8 cellular contexts compared by ENCODE assay signal in the genomic region with DNA sequence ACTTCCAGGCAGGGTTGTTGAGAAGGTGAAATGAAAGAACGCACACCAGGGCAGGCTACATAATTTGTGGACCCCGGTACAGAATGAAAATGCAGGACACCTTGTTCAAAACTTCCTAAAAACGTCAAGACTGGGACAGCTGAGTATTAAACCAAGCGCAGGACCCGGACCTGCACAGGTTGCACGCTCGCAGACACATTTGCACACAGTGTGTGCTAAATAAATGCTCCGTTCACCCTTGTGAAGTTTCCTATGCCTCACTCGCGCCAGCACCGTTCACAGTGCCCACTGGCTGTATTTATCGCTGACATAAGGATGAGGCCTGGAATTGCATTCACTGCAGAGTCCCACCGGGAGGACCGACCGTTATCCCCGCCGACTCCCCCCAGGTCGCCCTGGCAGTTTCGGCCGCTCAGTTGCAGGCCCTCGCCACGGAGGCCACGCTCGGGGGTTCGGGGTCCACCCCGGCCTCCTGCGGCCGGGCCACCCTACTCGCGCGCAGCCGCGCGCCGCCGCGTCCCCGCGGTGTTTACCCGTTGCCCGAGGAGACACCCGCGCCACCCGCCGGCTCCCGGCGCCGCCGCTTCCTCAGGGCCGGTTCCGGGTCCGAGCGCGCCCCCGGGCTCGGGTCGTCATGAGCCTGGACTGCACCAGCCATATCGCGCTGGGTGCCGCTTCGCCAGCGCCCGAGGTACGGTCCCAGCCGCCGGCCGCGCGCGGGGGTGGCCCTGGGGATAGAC. TPM values are rescaled to one million over a fixed set of nuclear protein-coding genes. Genes with fewer than 3 reads are reported as not detected.
A peak's percentile ranks its signal among the peaks of the same experiment; 100 is the strongest.
DNase-seq lines count a peak whose midpoint lies in the region; ATAC-seq lines count a peak whose summit lies in the region.

A gene with protein sequence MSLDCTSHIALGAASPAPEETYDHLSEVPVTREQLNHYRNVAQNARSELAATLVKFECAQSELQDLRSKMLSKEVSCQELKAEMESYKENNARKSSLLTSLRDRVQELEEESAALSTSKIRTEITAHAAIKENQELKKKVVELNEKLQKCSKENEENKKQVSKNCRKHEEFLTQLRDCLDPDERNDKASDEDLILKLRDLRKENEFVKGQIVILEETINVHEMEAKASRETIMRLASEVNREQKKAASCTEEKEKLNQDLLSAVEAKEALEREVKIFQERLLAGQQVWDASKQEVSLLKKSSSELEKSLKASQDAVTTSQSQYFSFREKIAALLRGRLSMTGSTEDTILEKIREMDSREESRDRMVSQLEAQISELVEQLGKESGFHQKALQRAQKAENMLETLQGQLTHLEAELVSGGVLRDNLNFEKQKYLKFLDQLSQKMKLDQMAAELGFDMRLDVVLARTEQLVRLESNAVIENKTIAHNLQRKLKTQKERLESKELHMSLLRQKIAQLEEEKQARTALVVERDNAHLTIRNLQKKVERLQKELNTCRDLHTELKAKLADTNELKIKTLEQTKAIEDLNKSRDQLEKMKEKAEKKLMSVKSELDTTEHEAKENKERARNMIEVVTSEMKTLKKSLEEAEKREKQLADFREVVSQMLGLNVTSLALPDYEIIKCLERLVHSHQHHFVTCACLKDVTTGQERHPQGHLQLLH (plus strand): TSS at position 523 of the 740 bp plus-strand sequence. CDS start 112 bp downstream, at position 635.

- H3K36me3 ChIP-seq in CD4-positive, alpha-beta memory T cell (ENCODE audit: insufficient read depth, low read length) = no peaks in the 10 kb centered on the region
- H3K36me3 ChIP-seq in neuron (ENCODE audit: insufficient read depth, low read length) = no peaks in the 10 kb centered on the region

- H3K27ac ChIP-seq in CD4-positive, alpha-beta memory T cell (ENCODE audit: low read depth, low read length) = no peak within 1 kb of the TSS

- peak within 1 kb of the TSS in 1 of 7 donors; percentile 27 for H3K27ac Mint-ChIP-seq in CD4-positive, alpha-beta memory T cell
- no peak within 1 kb of the TSS for H3K27ac Mint-ChIP-seq in activated CD8-positive, alpha-beta T cell treated with anti-CD3 and anti-CD28 coated beads, Interleukin-2, amount 10 ng/mL, durations not matched to agents 7 days and 5 days

- H3K9me3 ChIP-seq in CD4-positive, alpha-beta memory T cell (ENCODE audit: control insufficient read depth in 1 of 2, low read length in 2 of 2) = no peaks in the 10 kb centered on the region
- H3K9me3 ChIP-seq in neuron (ENCODE audit: low read length) = peaks cover 3% of the 10 kb centered on the region

- peaks cover 9% of the 10 kb centered on the region for H3K4me1 ChIP-seq in CD4-positive, alpha-beta memory T cell (ENCODE audit: insufficient read depth, low read length)
- H3K4me1 ChIP-seq in neuron (ENCODE audit: insufficient read depth, low read length) = peaks cover 5% of the 10 kb centered on the region

- peaks cover 16% of the 10 kb centered on the region for H3K27me3 ChIP-seq in CD4-positive, alpha-beta memory T cell (ENCODE audit: insufficient read depth, low read length)
- peaks cover 12% of the 10 kb centered on the region for H3K27me3 ChIP-seq in neuron (ENCODE audit: insufficient read depth, low read length)

- H3K9me3 Mint-ChIP-seq in CD4-positive, alpha-beta memory T cell = no peaks in the 10 kb centered on the region
- H3K9me3 Mint-ChIP-seq in activated CD8-positive, alpha-beta T cell treated with anti-CD3 and anti-CD28 coated beads, Interleukin-2, amount 10 ng/mL, durations not matched to agents 7 days and 5 days (ENCODE audit: insufficient read depth) = no peaks in the 10 kb centered on the region

- peak within 1 kb of the TSS; percentile 21 for H2AFZ ChIP-seq in neuron (ENCODE audit: low read depth, low read length)

- DNase-seq in CD4-positive, alpha-beta memory T cell = peak in 2 of 5 donors; percentile 1 to 14
- peak; percentile 25 for DNase-seq in activated CD8-positive, alpha-beta T cell treated with anti-CD3 and anti-CD28 coated beads, Interleukin-2, amount 10 ng/mL, durations not matched to agents 7 days and 5 days
- DNase-seq in head of caudate nucleus (peak in 35 of 42 donors; percentile 8 to 68 (median 24)), NCI-H446 (lab: John Stamatoyannopoulos, UW) (no peak), NCI-H2107 (lab: John Stamatoyannopoulos, UW) (no peak)

- peaks cover 0 to 4% of the 10 kb centered on the region in 2 donors for H3K36me3 Mint-ChIP-seq in CD4-positive, alpha-beta memory T cell
- no peaks in the 10 kb centered on the region for H3K36me3 Mint-ChIP-seq in activated CD8-positive, alpha-beta T cell treated with anti-CD3 and anti-CD28 coated beads, Interleukin-2, amount 10 ng/mL, durations not matched to agents 7 days and 5 days (ENCODE audit: low read depth)

- CTCF ChIA-PET in CD4-positive, alpha-beta memory T cell (lab: Charles Lee; ENCODE audit: partially characterized antibody) = interaction anchor here (0.8 kb wide), 1 partner anchor 52 kb away, joined by 3 read pairs; no protein-coding TSS in a partner anchor
- CTCF ChIA-PET in activated CD8-positive, alpha-beta T cell treated with anti-CD3 and anti-CD28 coated beads, Interleukin-2, amount 10 ng/mL, durations not matched to agents 7 days and 5 days (lab: Charles Lee) = no interaction called here

- peaks cover 24 to 35% of the 10 kb centered on the region in 2 donors for H3K27me3 Mint-ChIP-seq in CD4-positive, alpha-beta memory T cell
- peaks cover 53% of the 10 kb centered on the region for H3K27me3 Mint-ChIP-seq in activated CD8-positive, alpha-beta T cell treated with anti-CD3 and anti-CD28 coated beads, Interleukin-2, amount 10 ng/mL, durations not matched to agents 7 days and 5 days (ENCODE audit: low read depth)

- intact Hi-C loops in CD4-positive, alpha-beta memory T cell (cut with micrococcal nuclease) = no loop called here
- intact Hi-C loops in head of caudate nucleus (cut with DNase I) = no loop called here

- H3K4me3 Mint-ChIP-seq in CD4-positive, alpha-beta memory T cell = peak within 1 kb of the TSS; percentile 71 to 88 (median 80)
- H3K4me3 Mint-ChIP-seq in activated CD8-positive, alpha-beta T cell treated with anti-CD3 and anti-CD28 coated beads, Interleukin-2, amount 10 ng/mL, durations not matched to agents 7 days and 5 days = peak within 1 kb of the TSS; percentile 69

- H3K4me3 ChIP-seq in CD4-positive, alpha-beta memory T cell (ENCODE audit: low read length in 2 of 2) = peak within 1 kb of the TSS in 1 of 2 donors; percentile 32
- H3K4me3 ChIP-seq in neuron (ENCODE audit: low read length) = peak within 1 kb of the TSS; percentile 44

- peaks cover 0 to 21% (median 18%) of the 10 kb centered on the region in 4 donors for H3K4me1 Mint-ChIP-seq in CD4-positive, alpha-beta memory T cell
- H3K4me1 Mint-ChIP-seq in activated CD8-positive, alpha-beta T cell treated with anti-CD3 and anti-CD28 coated beads, Interleukin-2, amount 10 ng/mL, durations not matched to agents 7 days and 5 days (ENCODE audit: low read depth) = peaks cover 16% of the 10 kb centered on the region

- peak; percentile 52 for ATAC-seq in HG03175 (IDR thresholded peaks at IDR 0.05; ENCODE audit: unreplicated experiment)
- ATAC-seq in activated CD8-positive, alpha-beta T cell treated with anti-CD3 and anti-CD28 coated beads, Interleukin-2, amount 10 ng/mL, durations not matched to agents 7 days and 5 days = peak; percentile 67
- no peak for ATAC-seq in GM19395 (IDR thresholded peaks at IDR 0.05; ENCODE audit: unreplicated experiment)

- POLR2A ChIA-PET in CD4-positive, alpha-beta memory T cell (lab: Charles Lee; ENCODE audit: partially characterized antibody) = no interaction called here
- POLR2A ChIA-PET in activated CD8-positive, alpha-beta T cell treated with anti-CD3 and anti-CD28 coated beads, Interleukin-2, amount 10 ng/mL, durations not matched to agents 7 days and 5 days (lab: Charles Lee) = no interaction called here

RNA-seq across cellular contexts. Expression of the gene that starts here (rescaled TPM):
- under 1 TPM in 1 of 2 experiments, not detected in 1; 0.23 TPM for total RNA-seq in CD4-positive, alpha-beta memory T cell
- polyA plus RNA-seq in CD4-positive, alpha-beta memory T cell = under 1 TPM in 1 of 2 donors, not detected in 1; 0.11 TPM
- total RNA-seq in activated CD8-positive, alpha-beta T cell treated with anti-CD3 and anti-CD28 coated beads, Interleukin-2, amount 10 ng/mL, durations not matched to agents 7 days and 5 days = not detected

Comparison
In these comparisons a context has a peak if more than half of its experiments do, and no peak if none do; other contexts are left out.
1. Peak in DNase-seq and ATAC-seq in activated CD8-positive, alpha-beta T cell treated with anti-CD3 and anti-CD28 coated beads, Interleukin-2, amount 10 ng/mL, durations not matched to agents 7 days and 5 days; RNA of the gene not detected or under 1 TPM.
2. DNase-seq: peak in head of caudate nucleus (35 of 42); none in NCI-H446 (0 of 2) and NCI-H2107 (single experiment).